In the genomic region with DNA sequence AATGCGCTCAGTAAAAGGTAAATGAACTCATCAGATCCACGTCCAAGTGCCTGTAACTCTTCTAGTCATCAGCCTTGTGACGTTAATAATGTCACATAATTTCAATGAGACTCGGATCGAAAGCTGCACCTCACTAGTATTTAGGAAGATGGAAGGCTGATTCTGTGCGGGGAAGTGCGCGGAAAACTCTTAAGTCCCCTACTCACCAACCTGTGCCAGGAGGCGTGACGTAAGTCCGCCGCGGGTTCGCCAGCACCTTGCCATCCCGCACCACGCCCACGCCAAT, we compare ENCODE assay signal across 6 cellular contexts. TPM values are rescaled to one million over a fixed set of nuclear protein-coding genes. Genes with fewer than 3 reads are reported as not detected.
DNase-seq lines count a peak whose midpoint lies in the region; ATAC-seq and TF ChIP-seq lines count a peak whose summit lies in the region.

No MANE protein-coding gene starts in this region.

- no peaks in the 10 kb centered on the region for H3K27me3 ChIP-seq in fibroblast of lung (ENCODE audit: control insufficient read depth, insufficient read depth, low read length)

- peaks cover 37% of the 10 kb centered on the region for H3K79me2 ChIP-seq in fibroblast of lung (ENCODE audit: control insufficient read depth, insufficient read depth, low read length)

- no peaks in the 10 kb centered on the region for H3K9me3 ChIP-seq in fibroblast of lung (ENCODE audit: control insufficient read depth, insufficient read depth, low read depth, low read length)

- peak overlapping the region; percentile 88 to 98 (median 92) for H3K4me3 ChIP-seq in fibroblast of lung (replicated peaks in 1 of 4; ENCODE audit: control extremely low read depth in 1 of 4, insufficient read depth in 1 of 4, low read depth in 3 of 4, low read length in 4 of 4)

- H3K36me3 Mint-ChIP-seq in endothelial cell (ENCODE audit: low read depth, unreplicated experiment) = peaks cover 25% of the 10 kb centered on the region

- H3K27me3 Mint-ChIP-seq in stimulated activated naive CD8-positive, alpha-beta T cell treated with anti-CD3 and anti-CD28 coated beads, Interleukin-15, amount 100 ng/mL, for 72 hours = no peaks in the 10 kb centered on the region
- H3K27me3 Mint-ChIP-seq in endothelial cell (ENCODE audit: unreplicated experiment) = peaks cover 1% of the 10 kb centered on the region

- peaks cover 20% of the 10 kb centered on the region for H3K36me3 ChIP-seq in fibroblast of lung (ENCODE audit: control insufficient read depth, insufficient read depth, low read length)

- no peaks in the 10 kb centered on the region for H4K20me1 ChIP-seq in fibroblast of lung (ENCODE audit: control insufficient read depth, extremely low read depth, insufficient read depth, low read length)

- H3K27ac ChIP-seq in fibroblast of lung (ENCODE audit: insufficient read depth, low read length) = peak overlapping the region; percentile 99

- TF ChIP-seq CTCF in fibroblast of lung (conservative IDR thresholded peaks at IDR 0.05 in 1 of 2, IDR thresholded peaks at IDR 0.05 in 1 of 2; ENCODE audit: low read depth in 1 of 2, low read length in 2 of 2) = no peak
- no peak for TF ChIP-seq CTCF in endothelial cell (IDR thresholded peaks at IDR 0.05; ENCODE audit: unreplicated experiment)

- H3K4me1 Mint-ChIP-seq in stimulated activated naive CD8-positive, alpha-beta T cell treated with anti-CD3 and anti-CD28 coated beads, Interleukin-15, amount 100 ng/mL, for 72 hours = peaks cover 24% of the 10 kb centered on the region
- H3K4me1 Mint-ChIP-seq in endothelial cell (ENCODE audit: unreplicated experiment) = peaks cover 3% of the 10 kb centered on the region

- peak; percentile 49 for ATAC-seq in GM18505 (IDR thresholded peaks at IDR 0.05; ENCODE audit: unreplicated experiment)
- peak; percentile 42 for ATAC-seq in HG02885 (IDR thresholded peaks at IDR 0.05; ENCODE audit: poor library complexity, unreplicated experiment)
- ATAC-seq in stimulated activated naive CD8-positive, alpha-beta T cell treated with anti-CD3 and anti-CD28 coated beads, Interleukin-15, amount 100 ng/mL, for 72 hours = peak; percentile 69

- peak overlapping the region; percentile 87 for H3K4me2 ChIP-seq in fibroblast of lung (ENCODE audit: extremely low read depth, insufficient read depth, low read length)

- TF ChIP-seq POLR2A in GM18505 (IDR thresholded peaks at IDR 0.05; ENCODE audit: borderline replicate concordance, extremely low read depth, insufficient read depth, insufficient read length) = no peak

- H3K9ac ChIP-seq in fibroblast of lung (ENCODE audit: insufficient read depth, low read length) = peak overlapping the region; percentile 94

- H3K4me3 Mint-ChIP-seq in stimulated activated naive CD8-positive, alpha-beta T cell treated with anti-CD3 and anti-CD28 coated beads, Interleukin-15, amount 100 ng/mL, for 72 hours = no peak overlapping the region
- no peak overlapping the region for H3K4me3 Mint-ChIP-seq in endothelial cell (ENCODE audit: unreplicated experiment)

- H3K4me1 ChIP-seq in fibroblast of lung (ENCODE audit: control insufficient read depth, extremely low read depth, insufficient read depth, low read length) = no peaks in the 10 kb centered on the region

- peak overlapping the region; percentile 95 for H2AFZ ChIP-seq in fibroblast of lung (ENCODE audit: low read length)

- no peaks in the 10 kb centered on the region for H3K9me3 Mint-ChIP-seq in stimulated activated naive CD8-positive, alpha-beta T cell treated with anti-CD3 and anti-CD28 coated beads, Interleukin-15, amount 100 ng/mL, for 72 hours
- no peaks in the 10 kb centered on the region for H3K9me3 Mint-ChIP-seq in endothelial cell (ENCODE audit: unreplicated experiment)

- H3K27ac Mint-ChIP-seq in stimulated activated naive CD8-positive, alpha-beta T cell treated with anti-CD3 and anti-CD28 coated beads, Interleukin-15, amount 100 ng/mL, for 72 hours = no peak overlapping the region
- no peak overlapping the region for H3K27ac Mint-ChIP-seq in endothelial cell (ENCODE audit: unreplicated experiment)

- DNase-seq in NOMO-1 treated with dmso at 0.1 percent for 144 hours (lab: John Stamatoyannopoulos, UW; ENCODE audit: unreplicated experiment) (peak; percentile 68), fibroblast of lung (ENCODE audit: low read depth in 2 of 2) (peak in 1 of 2 donors; percentile 89), endothelial cell (ENCODE audit: low spot score) (no peak)
- peak in 1 of 2 donors; percentile 87 for DNase-seq in stimulated activated naive CD8-positive, alpha-beta T cell treated with anti-CD3 and anti-CD28 coated beads, Interleukin-15, amount 100 ng/mL, for 72 hours

RNA-seq across cellular contexts. Expression of a gene that starts 0.3 kb away (rescaled TPM):
- total RNA-seq in fibroblast of lung = 29.5 and 34.0 TPM in 2 replicates
- polyA plus RNA-seq in fibroblast of lung = 18.1 and 26.2 TPM in 2 replicates
- polyA plus RNA-seq in fibroblast of lung (2012) = 13.1 and 20.6 TPM in 2 replicates
- polyA minus RNA-seq in fibroblast of lung (ENCODE audit: low replicate concordance) = 18.8 and 66.0 TPM in 2 replicates
- total RNA-seq in endothelial cell (ENCODE audit: unreplicated experiment) = 46.1 TPM

RNA-seq across cellular contexts. Expression of a gene that starts 0.7 kb away (rescaled TPM):
- total RNA-seq in fibroblast of lung (66.6 and 86.5 TPM in 2 replicates), endothelial cell (ENCODE audit: unreplicated experiment) (230 TPM)
- 187 and 278 TPM in 2 replicates for polyA plus RNA-seq in fibroblast of lung
- polyA plus RNA-seq in fibroblast of lung (2012) = 144 and 207 TPM in 2 replicates
- polyA minus RNA-seq in fibroblast of lung (ENCODE audit: low replicate concordance) = 298 and 504 TPM in 2 replicates

RNA-seq across cellular contexts. Expression of a gene that starts 6.9 kb away (rescaled TPM):
- total RNA-seq in fibroblast of lung (24.7 and 30.9 TPM in 2 replicates), endothelial cell (ENCODE audit: unreplicated experiment) (36.8 TPM)
- 34.9 and 39.5 TPM in 2 replicates for polyA plus RNA-seq in fibroblast of lung
- 26.1 and 30.6 TPM in 2 replicates for polyA plus RNA-seq in fibroblast of lung (2012)
- polyA minus RNA-seq in fibroblast of lung (ENCODE audit: low replicate concordance) = 87.9 and 134 TPM in 2 replicates

RNA-seq across cellular contexts. Expression of a gene that starts 14.9 kb away (rescaled TPM):
- total RNA-seq in fibroblast of lung (4.4 and 6.9 TPM in 2 replicates), endothelial cell (ENCODE audit: unreplicated experiment) (322 TPM)
- 25.7 and 54.5 TPM in 2 replicates for polyA plus RNA-seq in fibroblast of lung
- 15.4 and 34.3 TPM in 2 replicates for polyA plus RNA-seq in fibroblast of lung (2012)
- polyA minus RNA-seq in fibroblast of lung (ENCODE audit: low replicate concordance) = 8.8 and 24.2 TPM in 2 replicates

RNA-seq across cellular contexts. Expression of a gene that starts 18.3 kb away (rescaled TPM):
- total RNA-seq in fibroblast of lung = 0.26 and 1.5 TPM in 2 replicates
- 0.09 and 0.17 TPM in 2 replicates for polyA plus RNA-seq in fibroblast of lung
- 0.13 and 0.17 TPM in 2 replicates for polyA plus RNA-seq in fibroblast of lung (2012)
- not detected in 2 replicates for polyA minus RNA-seq in fibroblast of lung (ENCODE audit: low replicate concordance)
- total RNA-seq in endothelial cell (ENCODE audit: unreplicated experiment) = 0.08 TPM
